In the genomic region with DNA sequence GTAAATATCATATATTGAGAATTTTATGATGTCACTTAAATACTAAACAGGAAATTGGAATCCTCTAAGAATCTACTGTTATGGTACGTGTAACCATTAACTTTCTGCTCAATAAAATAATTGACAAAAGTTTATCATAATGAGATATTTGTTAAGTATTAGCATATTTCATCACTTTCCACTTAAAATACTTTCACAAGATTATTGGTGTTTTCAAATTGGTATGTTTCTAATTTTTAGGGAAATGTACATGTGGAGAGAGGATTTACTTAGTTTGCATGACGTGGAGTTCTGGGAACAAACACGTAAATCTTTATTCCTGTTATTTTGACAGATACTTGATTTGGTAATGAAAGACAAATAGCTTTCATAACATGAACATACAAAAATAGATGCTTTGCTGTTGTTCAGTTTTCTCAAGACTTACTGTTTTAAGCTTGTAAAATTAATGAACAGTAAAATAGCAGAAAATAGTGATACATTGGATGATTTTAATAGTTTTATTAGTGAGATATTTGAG, we compare ENCODE assay signal across 10 cellular contexts. TPM values are rescaled to one million over a fixed set of nuclear protein-coding genes. Genes with fewer than 3 reads are reported as not detected.
DNase-seq lines count a peak whose midpoint lies in the region; ATAC-seq and TF ChIP-seq lines count a peak whose summit lies in the region.
"Had no signal": no experiment of that assay in that cellular context is flagged by ENCODE, and none has a peak within 500 bp of the region (broad histone marks: within the 10 kb centered on the region; RNA-seq: fewer than 3 reads in every experiment).

No MANE protein-coding gene starts in this region.

- H3K4me1 Mint-ChIP-seq in chondrocyte (ENCODE audit: low read depth) = peaks cover 59% of the 10 kb centered on the region
- H3K4me1 Mint-ChIP-seq in naive B cell = peaks cover 22 to 41% (median 27%) of the 10 kb centered on the region in 3 donors

- no peak for TF ChIP-seq CTCF in BE2C (IDR thresholded peaks at IDR 0.05; ENCODE audit: low read depth, low read length)
- no peak for TF ChIP-seq CTCF in KMS-11 (conservative IDR thresholded peaks at IDR 0.05; ENCODE audit: low read depth, low read length)
- TF ChIP-seq CTCF in chondrocyte (IDR thresholded peaks at IDR 0.05) = no peak

- no peak overlapping the region for H2AFZ ChIP-seq in KMS-11 (ENCODE audit: low read depth)

- H3K9ac ChIP-seq in KMS-11 = peak overlapping the region; percentile 97; the same call in 1 of the 2 replicates

- H3K4me1 ChIP-seq in BE2C (no peaks in the 10 kb centered on the region), KMS-11 (ENCODE audit: low read depth, poor library complexity, severe bottlenecking) (peaks cover 56% of the 10 kb centered on the region)

- no peaks in the 10 kb centered on the region for H4K20me1 ChIP-seq in KMS-11 (ENCODE audit: insufficient read depth)

- H3K4me3 Mint-ChIP-seq in chondrocyte (ENCODE audit: unreplicated experiment) = peak overlapping the region; percentile 83
- peak overlapping the region in 7 of 8 donors; percentile 26 to 95 (median 90) for H3K4me3 Mint-ChIP-seq in naive B cell

- H3K4me2 ChIP-seq in KMS-11 = peak overlapping the region; percentile 59

- peaks cover 18% of the 10 kb centered on the region for H3K36me3 ChIP-seq in BE2C
- no peaks in the 10 kb centered on the region for H3K36me3 ChIP-seq in KMS-11 (ENCODE audit: insufficient read depth)

- peak overlapping the region; percentile 77 for H3K4me3 ChIP-seq in BE2C (ENCODE audit: low read depth, low read length)
- no peak overlapping the region for H3K4me3 ChIP-seq in KMS-11 (IDR thresholded peaks at IDR 0.05; ENCODE audit: insufficient read depth, low read depth, low read length)

- peak overlapping the region; percentile 98; the same call in 1 of the 2 replicates for H3K27ac ChIP-seq in KMS-11

- DNase-seq in BE2C = no peak
- no peak for DNase-seq in chondrocyte (ENCODE audit: low spot score)
- no peak for DNase-seq in naive B cell
- no peak for DNase-seq in central memory CD4-positive, alpha-beta T cell
- no peak for DNase-seq in stimulated activated CD4-positive, alpha-beta T cell treated with anti-CD3 and anti-CD28 coated beads, Interleukin-4, amount 100 ng/mL, for 24 hours
- no peak for DNase-seq in NCI-H2227 (lab: John Stamatoyannopoulos, UW; ENCODE audit: unreplicated experiment)
- DNase-seq in NCI-H2171 treated with DMSO at 0.1 percent for 48 hours (lab: John Stamatoyannopoulos, UW) = no peak
- DNase-seq: Kasumi-1; stimulated activated CD4-positive, alpha-beta T cell treated with anti-CD3 and anti-CD28 coated beads, Interleukin-2, amount 100 ng/mL, for 48 hours had no signal

- ATAC-seq in naive B cell (ENCODE audit: low read depth in 2 of 2) = no peak

- no peaks in the 10 kb centered on the region for H3K9me3 ChIP-seq in BE2C

- H3K27me3 Mint-ChIP-seq in chondrocyte (ENCODE audit: low read depth) = no peaks in the 10 kb centered on the region
- no peaks in the 10 kb centered on the region for H3K27me3 Mint-ChIP-seq in naive B cell

- H3K36me3 Mint-ChIP-seq in chondrocyte (ENCODE audit: low read depth) (peaks cover 11% of the 10 kb centered on the region), naive B cell (no peaks in the 10 kb centered on the region)

- H3K9me3 Mint-ChIP-seq in chondrocyte (ENCODE audit: low read depth) = no peaks in the 10 kb centered on the region
- H3K9me3 Mint-ChIP-seq in naive B cell = no peaks in the 10 kb centered on the region

- H3K79me2 ChIP-seq in KMS-11 (ENCODE audit: insufficient read depth, low read depth) = peaks cover 61% of the 10 kb centered on the region

- peak overlapping the region; percentile 98 for H3K27ac Mint-ChIP-seq in chondrocyte (ENCODE audit: unreplicated experiment)
- peak overlapping the region; percentile 33 to 97 (median 96) for H3K27ac Mint-ChIP-seq in naive B cell

- H3K27me3 ChIP-seq in BE2C (no peaks in the 10 kb centered on the region), KMS-11 (ENCODE audit: insufficient read depth, low read depth) (no peaks in the 10 kb centered on the region)

RNA-seq across cellular contexts. Expression of gene SRSF11, which starts 1.6 kb away (rescaled TPM):
- polyA plus RNA-seq in BE2C (2012; ENCODE audit: insufficient read depth, insufficient read length, low read depth) = 80.5 TPM
- 150 to 189 TPM (median 152 TPM) in 3 replicates for total RNA-seq in chondrocyte
- 10 to 100 TPM; 56.2 to 95.3 (median 78.1) TPM for polyA plus RNA-seq in naive B cell (ENCODE audit: low read depth in 6 of 6)

RNA-seq across cellular contexts. Expression of gene LRRC40, which starts 17.4 kb away (rescaled TPM):
- 8.7 TPM for polyA plus RNA-seq in BE2C (2012; ENCODE audit: insufficient read depth, insufficient read length, low read depth)
- total RNA-seq in chondrocyte = 15.0 to 15.7 TPM (median 15.0 TPM) in 3 replicates
- 1 to 10 TPM; 4.4 to 9.0 (median 6.4) TPM for polyA plus RNA-seq in naive B cell (ENCODE audit: low read depth in 6 of 6)
